ENCODE assay signal across 9 cellular contexts in the genomic region with DNA sequence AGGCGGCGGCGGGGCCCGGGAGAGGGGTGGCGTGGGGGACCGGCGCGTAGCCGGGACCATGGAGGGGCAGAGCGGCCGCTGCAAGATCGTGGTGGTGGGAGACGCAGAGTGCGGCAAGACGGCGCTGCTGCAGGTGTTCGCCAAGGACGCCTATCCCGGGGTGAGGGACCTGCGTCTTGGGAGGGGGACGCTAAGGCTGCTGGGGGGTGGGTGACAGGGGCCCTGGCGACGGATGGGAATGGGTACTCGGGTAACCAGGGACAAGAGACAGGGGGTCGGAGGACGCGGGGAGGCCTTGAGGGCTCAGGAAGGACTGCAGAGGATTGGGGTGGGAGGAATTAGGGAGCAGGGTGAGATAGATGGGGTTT. TPM values are rescaled to one million over a fixed set of nuclear protein-coding genes. Genes with fewer than 3 reads are reported as not detected.
DNase-seq lines count a peak whose midpoint lies in the region; ATAC-seq and TF ChIP-seq lines count a peak whose summit lies in the region.
"Had no signal": no experiment of that assay in that cellular context is flagged by ENCODE, and none has a peak within 500 bp of the region (broad histone marks: within the 10 kb centered on the region; RNA-seq: fewer than 3 reads in every experiment).

No MANE protein-coding gene starts in this region.

- CTCF ChIA-PET in A673 (lab: Charles Lee) = interaction anchor here (0.8 kb wide), 1 partner anchor 290 kb away, joined by 7 read pairs; no protein-coding TSS in a partner anchor
- CTCF ChIA-PET in HEK293 (lab: Yijun Ruan, JAX) = interaction anchor here (0.7 to 1.7 kb wide), 4 partner anchors 31 to 314 kb away, joined by 4 to 8 read pairs (median 4); no protein-coding TSS in a partner anchor

- TF ChIP-seq CTCF in A673 (conservative IDR thresholded peaks at IDR 0.05; ENCODE audit: low read depth, low read length) (no peak), HEK293 (tag by site-specific recombination; IDR thresholded peaks at IDR 0.05) (no peak), choroid plexus epithelial cell (conservative IDR thresholded peaks at IDR 0.05; ENCODE audit: low read depth, low read length) (no peak), natural killer cell (IDR thresholded peaks at IDR 0.05) (no peak)

- no peaks in the 10 kb centered on the region for H3K27me3 Mint-ChIP-seq in natural killer cell (ENCODE audit: low read depth in 2 of 2)

- H3K9me3 ChIP-seq in A673 (ENCODE audit: low read depth, low read length, poor library complexity, severe bottlenecking) (no peaks in the 10 kb centered on the region), HEK293 (ENCODE audit: control insufficient read depth, insufficient read depth, low read depth, low read length) (no peaks in the 10 kb centered on the region)

- no peaks in the 10 kb centered on the region for H3K36me3 Mint-ChIP-seq in natural killer cell

- BruUV-seq in A673 (replicated peaks; lab: Mats Ljungman, UMichigan) = no TSS peak

- intact Hi-C loops in A673 (cut with micrococcal nuclease; ENCODE audit: unreplicated experiment) = loop anchor here (10.0 kb wide), 1 partner anchor 100 kb away; the partner anchor contains the start of gene BRCA1
- intact Hi-C loops in natural killer cell (cut with micrococcal nuclease) = loop anchor here (2.0 to 10.0 kb wide), 4 partner anchors 100 to 458 kb away; partner anchors contain the start of genes BRCA1 and DHX8

- H3K27me3 ChIP-seq in A673 (replicated peaks; ENCODE audit: insufficient read depth, low read depth, low read length, poor library complexity) = no peaks in the 10 kb centered on the region

- H3K4me1 Mint-ChIP-seq in natural killer cell = peaks cover 10 to 26% of the 10 kb centered on the region in 2 donors

- POLR2A ChIA-PET in A673 (lab: Charles Lee; ENCODE audit: low non-redundant PET) (no interaction called here), HEK293 (lab: Yijun Ruan, JAX) (interaction anchor here (0.6 to 1.4 kb wide), 4 partner anchors 21 to 506 kb away, joined by 4 to 10 read pairs (median 4); no protein-coding TSS in a partner anchor)

- DNase-seq in A673 (ENCODE audit: low spot score) = no peak
- no peak for DNase-seq in choroid plexus epithelial cell (ENCODE audit: low read depth)
- no peak for DNase-seq in natural killer cell
- DNase-seq in NCI-H345 treated with DMSO at 0.1 percent for 48 hours (lab: John Stamatoyannopoulos, UW; ENCODE audit: unreplicated experiment) = no peak
- DNase-seq in mucosa of gallbladder (ENCODE audit: low spot score) = no peak
- DNase-seq: SIG-M5 had no signal

- H3K9me3 Mint-ChIP-seq in natural killer cell = no peaks in the 10 kb centered on the region

- ATAC-seq in natural killer cell (no peak), GM18511 (IDR thresholded peaks at IDR 0.05; ENCODE audit: unreplicated experiment) (no peak), HG03469 (IDR thresholded peaks at IDR 0.05; ENCODE audit: unreplicated experiment) (no peak)

- no peak overlapping the region for H3K27ac ChIP-seq in A673 (ENCODE audit: low read depth, low read length, poor library complexity, severe bottlenecking)
- no peak overlapping the region; the same call in 1 of the 2 replicates for H3K27ac ChIP-seq in HEK293 (ENCODE audit: extremely low read depth, low read depth, low read length)

- H3K27ac Mint-ChIP-seq in natural killer cell = peak overlapping the region; percentile 81 to 95

- H3K4me3 ChIP-seq in A673 (ENCODE audit: low read depth, low read length, poor library complexity, severe bottlenecking) (peak overlapping the region; percentile 55), HEK293 (ENCODE audit: low read depth, low read length) (peak overlapping the region; percentile 52), choroid plexus epithelial cell (ENCODE audit: low read depth, low read length) (peak overlapping the region; percentile 64)

- peak overlapping the region; percentile 82 for H3K4me3 Mint-ChIP-seq in natural killer cell

- H3K36me3 ChIP-seq in A673 (ENCODE audit: insufficient read depth, low read length, poor library complexity, severe bottlenecking) = no peaks in the 10 kb centered on the region
- peaks cover 0 to 14% of the 10 kb centered on the region in 2 experiments; a peak in 1 of 3 replicates for H3K36me3 ChIP-seq in HEK293 (ENCODE audit: control insufficient read depth in 2 of 2, insufficient read depth in 1 of 2, low read length in 2 of 2)

- no peaks in the 10 kb centered on the region for H3K4me1 ChIP-seq in A673 (ENCODE audit: insufficient read depth, low read length, poor library complexity, severe bottlenecking)
- H3K4me1 ChIP-seq in HEK293 (ENCODE audit: control insufficient read depth, insufficient read depth, low read length) = no peaks in the 10 kb centered on the region; the same call in 1 of the 2 replicates

TF ChIP-seq in HEK293, 187 proteins besides CTCF, POLR2A, EP300 and RAD21 (continues in another document):
- no peak for TF ChIP-seq ZNF311 (tag by site-specific recombination; IDR thresholded peaks at IDR 0.05; ENCODE audit: borderline replicate concordance)
- no peak for TF ChIP-seq ZNF571 (tag by site-specific recombination; IDR thresholded peaks at IDR 0.05)
- no peak for TF ChIP-seq IKZF3 (tag by site-specific recombination; IDR thresholded peaks at IDR 0.05)
- no peak for TF ChIP-seq ZNF362 (tag by site-specific recombination; IDR thresholded peaks at IDR 0.05)
- TF ChIP-seq ZNF366 (tag by site-specific recombination; conservative IDR thresholded peaks at IDR 0.05) = no peak
- no peak for TF ChIP-seq ZNF510 (tag by site-specific recombination; IDR thresholded peaks at IDR 0.05; ENCODE audit: insufficient replicate concordance)
- TF ChIP-seq ZIC2 (tag by site-specific recombination; IDR thresholded peaks at IDR 0.05) = 0 out of 2 replicates have a peak, but pooled peaks have one; percentile 9
- TF ChIP-seq ZBTB44 (tag by site-specific recombination; IDR thresholded peaks at IDR 0.05) = no peak
- TF ChIP-seq MZF1 (tag by site-specific recombination; IDR thresholded peaks at IDR 0.05; ENCODE audit: borderline replicate concordance) = no peak
- TF ChIP-seq, protein P1, sequence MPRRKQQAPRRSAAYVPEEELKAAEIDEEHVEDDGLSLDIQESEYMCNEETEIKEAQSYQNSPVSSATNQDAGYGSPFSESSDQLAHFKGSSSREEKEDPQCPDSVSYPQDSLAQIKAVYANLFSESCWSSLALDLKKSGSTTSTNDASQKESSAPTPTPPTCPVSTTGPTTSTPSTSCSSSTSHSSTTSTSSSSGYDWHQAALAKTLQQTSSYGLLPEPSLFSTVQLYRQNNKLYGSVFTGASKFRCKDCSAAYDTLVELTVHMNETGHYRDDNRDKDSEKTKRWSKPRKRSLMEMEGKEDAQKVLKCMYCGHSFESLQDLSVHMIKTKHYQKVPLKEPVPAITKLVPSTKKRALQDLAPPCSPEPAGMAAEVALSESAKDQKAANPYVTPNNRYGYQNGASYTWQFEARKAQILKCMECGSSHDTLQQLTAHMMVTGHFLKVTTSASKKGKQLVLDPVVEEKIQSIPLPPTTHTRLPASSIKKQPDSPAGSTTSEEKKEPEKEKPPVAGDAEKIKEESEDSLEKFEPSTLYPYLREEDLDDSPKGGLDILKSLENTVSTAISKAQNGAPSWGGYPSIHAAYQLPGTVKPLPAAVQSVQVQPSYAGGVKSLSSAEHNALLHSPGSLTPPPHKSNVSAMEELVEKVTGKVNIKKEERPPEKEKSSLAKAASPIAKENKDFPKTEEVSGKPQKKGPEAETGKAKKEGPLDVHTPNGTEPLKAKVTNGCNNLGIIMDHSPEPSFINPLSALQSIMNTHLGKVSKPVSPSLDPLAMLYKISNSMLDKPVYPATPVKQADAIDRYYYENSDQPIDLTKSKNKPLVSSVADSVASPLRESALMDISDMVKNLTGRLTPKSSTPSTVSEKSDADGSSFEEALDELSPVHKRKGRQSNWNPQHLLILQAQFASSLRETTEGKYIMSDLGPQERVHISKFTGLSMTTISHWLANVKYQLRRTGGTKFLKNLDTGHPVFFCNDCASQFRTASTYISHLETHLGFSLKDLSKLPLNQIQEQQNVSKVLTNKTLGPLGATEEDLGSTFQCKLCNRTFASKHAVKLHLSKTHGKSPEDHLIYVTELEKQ (tag by site-specific recombination; IDR thresholded peaks at IDR 0.05; ENCODE audit: borderline replicate concordance) = no peak
- TF ChIP-seq ZNF211 (tag by site-specific recombination; IDR thresholded peaks at IDR 0.05; ENCODE audit: low read depth) = no peak

RNA-seq across cellular contexts. Expression of gene RND2, which starts 0.2 kb away (rescaled TPM):
- total RNA-seq in A673 (2021) (5.5 and 6.7 TPM in 2 replicates), natural killer cell (under 1 TPM; 0.12 to 0.58 (median 0.14) TPM), mucosa of gallbladder (2.8 TPM)

RNA-seq across cellular contexts. Expression of gene VAT1, which starts 3.1 kb away (rescaled TPM):
- total RNA-seq in A673 (2021) = 45.2 and 47.0 TPM in 2 replicates
- 10 to 100 TPM; 21.1 to 32.1 (median 31.9) TPM for total RNA-seq in natural killer cell
- total RNA-seq in mucosa of gallbladder = 122 TPM

RNA-seq across cellular contexts. Expression of gene IFI35, which starts 18.7 kb away (rescaled TPM):
- total RNA-seq in A673 (2021) (4.9 and 7.2 TPM in 2 replicates), natural killer cell (10 to 100 TPM; 50.0 to 66.8 (median 59.4) TPM), mucosa of gallbladder (27.0 TPM)

RNA-seq across cellular contexts. Expression of gene RPL27, which starts 27.1 kb away (rescaled TPM):
- total RNA-seq in A673 (2021) (547 and 560 TPM in 2 replicates), natural killer cell (100 to 1,000 TPM; 555 to 671 (median 608) TPM), mucosa of gallbladder (611 TPM)

RNA-seq across cellular contexts. Expression of gene RUNDC1, which starts 44.9 kb away (rescaled TPM):
- 7.3 and 8.0 TPM in 2 replicates for total RNA-seq in A673 (2021)
- total RNA-seq in natural killer cell = 10 to 100 TPM; 11.6 to 15.8 (median 14.6) TPM
- 26.0 TPM for total RNA-seq in mucosa of gallbladder
